ENCODE assay signal across 8 cellular contexts in genomic region chr16:5024632-5025031, GRCh38. TPM values are rescaled to one million over a fixed set of nuclear protein-coding genes. Genes with fewer than 3 reads are reported as not detected.
DNase-seq lines count a peak whose midpoint lies in the region; ATAC-seq lines count a peak whose summit lies in the region.

No MANE protein-coding gene starts in this region.

- in situ Hi-C loops in G401 (cut with HindIII; ENCODE audit: low sequenced_read_pairs) = no loop called here

- H3K27ac ChIP-seq in angular gyrus (ENCODE audit: low read depth, low read length) = peak overlapping the region; percentile 82

- no peaks in the 10 kb centered on the region for H3K9me3 Mint-ChIP-seq in immature natural killer cell

- DNase-seq in G401 (ENCODE audit: low spot score) (peak; percentile 11), NCI-H2029 treated with DMSO at 0.1 percent for 48 hours (lab: John Stamatoyannopoulos, UW) (peak; percentile 32), myocyte (ENCODE audit: low read depth) (peak; percentile 30), NCI-H1048 (lab: John Stamatoyannopoulos, UW) (no peak), immature natural killer cell (no peak)
- DNase-seq in effector CD8-positive, alpha-beta T cell (lab: John Stamatoyannopoulos, UW) = no peak

- no peak overlapping the region for H3K4me3 Mint-ChIP-seq in immature natural killer cell

- no peak overlapping the region for H3K27ac Mint-ChIP-seq in immature natural killer cell

- no peak for ATAC-seq in HG02763 (IDR thresholded peaks at IDR 0.05; ENCODE audit: unreplicated experiment)

- peaks cover 0 to 2% of the 10 kb centered on the region in 2 donors for H3K4me1 Mint-ChIP-seq in immature natural killer cell

- H3K36me3 Mint-ChIP-seq in immature natural killer cell = peaks cover 0 to 4% (median 4%) of the 10 kb centered on the region in 3 donors

- peaks cover 0 to 6% (median 4%) of the 10 kb centered on the region in 3 donors for H3K27me3 Mint-ChIP-seq in immature natural killer cell (ENCODE audit: low read depth in 3 of 3)

RNA-seq across cellular contexts. Expression of gene NAGPA, which starts 9.1 kb away (rescaled TPM):
- total RNA-seq in G401 (2014; rRNA removed; shearing (Covaris generic)) = 23.1 and 31.6 TPM in 2 replicates
- total RNA-seq in myocyte = 14.4 and 38.8 TPM in 2 replicates
- 13.5 TPM for polyA plus RNA-seq in myocyte (2012)
- 10 to 100 TPM; 26.6 to 50.6 (median 37.2) TPM for polyA plus RNA-seq in immature natural killer cell

RNA-seq across cellular contexts. Expression of gene C16orf89, which starts 41.1 kb away (rescaled TPM):
- total RNA-seq in G401 (2014; rRNA removed; shearing (Covaris generic)) = not detected in 2 replicates
- 0.43 and 0.94 TPM in 2 replicates for total RNA-seq in myocyte
- 0.08 TPM for polyA plus RNA-seq in myocyte (2012)
- polyA plus RNA-seq in immature natural killer cell = not detected

RNA-seq across cellular contexts. Expression of gene ALG1, which starts 47.0 kb away (rescaled TPM):
- total RNA-seq in G401 (2014; rRNA removed; shearing (Covaris generic)) = 24.4 and 42.0 TPM in 2 replicates
- total RNA-seq in myocyte = 16.9 and 20.6 TPM in 2 replicates
- 24.8 TPM for polyA plus RNA-seq in myocyte (2012)
- polyA plus RNA-seq in immature natural killer cell = 10 to 100 TPM; 29.2 to 47.5 (median 32.8) TPM

Comparison
In these comparisons a context has a peak if more than half of its experiments do, and no peak if none do; other contexts are left out.
1. DNase-seq: peak in G401 (single experiment), NCI-H2029 treated with DMSO at 0.1 percent for 48 hours (single experiment) and myocyte (single experiment); none in NCI-H1048 (single experiment), effector CD8-positive, alpha-beta T cell (single experiment) and immature natural killer cell (0 of 3).